ENCODE assay signal across 8 cellular contexts in genomic region chr3:141795719-141796435, GRCh38. TPM values are rescaled to one million over a fixed set of nuclear protein-coding genes. Genes with fewer than 3 reads are reported as not detected.
DNase-seq lines count a peak whose midpoint lies in the region; ATAC-seq and TF ChIP-seq lines count a peak whose summit lies in the region.
"Had no signal": no experiment of that assay in that cellular context is flagged by ENCODE, and none has a peak within 500 bp of the region (broad histone marks: within the 10 kb centered on the region; RNA-seq: fewer than 3 reads in every experiment).

No MANE protein-coding gene starts in this region.

- peaks cover 55% of the 10 kb centered on the region for H3K4me1 Mint-ChIP-seq in central memory CD8-positive, alpha-beta T cell

- H3K27me3 Mint-ChIP-seq in central memory CD8-positive, alpha-beta T cell: no peaks in the 10 kb centered on the region

- H3K36me3 Mint-ChIP-seq in central memory CD8-positive, alpha-beta T cell (ENCODE audit: insufficient read depth): peaks cover 11% of the 10 kb centered on the region

- H3K4me3 ChIP-seq in SJCRH30 (peak overlapping the region; percentile 60), psoas muscle (no peak overlapping the region)

- H3K4me1 ChIP-seq in SJCRH30 (peaks cover 14% of the 10 kb centered on the region; the same call in 1 of the 2 replicates), psoas muscle (peaks cover 11% of the 10 kb centered on the region)

- H3K9me3 Mint-ChIP-seq in central memory CD8-positive, alpha-beta T cell: no peaks in the 10 kb centered on the region

- H3K36me3 ChIP-seq in SJCRH30 (no peaks in the 10 kb centered on the region), psoas muscle (ENCODE audit: insufficient read depth in 1 of 2, low read depth in 1 of 2) (no peaks in the 10 kb centered on the region)

- intact Hi-C loops in psoas muscle (cut with DNase I): loop anchor here in 1 of 2 donors (2.0 kb wide), 1 partner anchor 57 kb away; the partner anchor contains the start of gene RNF7

- no peaks in the 10 kb centered on the region for H3K9me3 ChIP-seq in SJCRH30 (replicated peaks)
- H3K9me3 ChIP-seq in psoas muscle: no peaks in the 10 kb centered on the region

- TF ChIP-seq CTCF in psoas muscle (IDR thresholded peaks at IDR 0.05): no peak

- H3K27ac Mint-ChIP-seq in central memory CD8-positive, alpha-beta T cell (ENCODE audit: low read depth): peak overlapping the region; percentile 81

- H3K27ac ChIP-seq in SJCRH30: no peak overlapping the region; the same call in 1 of the 2 replicates
- H3K27ac ChIP-seq in psoas muscle: no peak overlapping the region

- DNase-seq in SJCRH30: peak; percentile 36 to 54
- no peak for DNase-seq in central memory CD8-positive, alpha-beta T cell (ENCODE audit: low spot score in 2 of 2)
- DNase-seq in psoas muscle: peak; percentile 70 to 85
- no peak for DNase-seq in NCI-H1436 (lab: John Stamatoyannopoulos, UW)
- no peak for DNase-seq in effector CD8-positive, alpha-beta T cell (lab: John Stamatoyannopoulos, UW)

- peak; percentile 1 for ATAC-seq in HG02571 (IDR thresholded peaks at IDR 0.05; ENCODE audit: unreplicated experiment)
- peak; percentile 54 for ATAC-seq in central memory CD8-positive, alpha-beta T cell (replicated peaks; ENCODE audit: extremely low read depth, poor library complexity, severe bottlenecking)
- peak in 3 of 4 donors; percentile 26 to 74 (median 50) for ATAC-seq in psoas muscle
- no peak for ATAC-seq in GM21825 (IDR thresholded peaks at IDR 0.05; ENCODE audit: unreplicated experiment)

- H3K27me3 ChIP-seq in SJCRH30 (no peaks in the 10 kb centered on the region), psoas muscle (ENCODE audit: insufficient read depth in 3 of 3, low read length in 2 of 3) (no peaks in the 10 kb centered on the region)

- H3K4me3 Mint-ChIP-seq in central memory CD8-positive, alpha-beta T cell: peak overlapping the region; percentile 84

- 67 to 77% (median 68%) methylated on average over 9 of the region's 9 CpGs for WGBS in psoas muscle, 3 donors

RNA-seq across cellular contexts. Expression of gene GRK7, which starts 32.7 kb away (rescaled TPM):
- 0.20 and 0.30 TPM in 2 replicates for total RNA-seq in SJCRH30 (2014; rRNA removed; shearing (Covaris generic))
- under 1 TPM in 1 of 4 donors, not detected in 3; 0.16 TPM for total RNA-seq in psoas muscle
- polyA plus RNA-seq in psoas muscle: under 1 TPM; 0.04 to 0.64 (median 0.07) TPM
- total RNA-seq: kidney epithelial cell had no signal

RNA-seq across cellular contexts. Expression of gene RNF7, which starts 57.8 kb away (rescaled TPM):
- total RNA-seq in SJCRH30 (2014; rRNA removed; shearing (Covaris generic)): 46.6 and 46.9 TPM in 2 replicates
- 100 to 1,000 TPM in 3 of 4 donors, 10 to 100 TPM in 1; 95.1 to 123 (median 110) TPM for total RNA-seq in psoas muscle
- polyA plus RNA-seq in psoas muscle: 100 to 1,000 TPM in 2 of 3 donors, 10 to 100 TPM in 1; 87.1 to 191 (median 114) TPM

Comparison
In these comparisons a context has a peak if more than half of its experiments do, and no peak if none do; other contexts are left out.
1. DNase-seq: peak in SJCRH30 (2 of 2) and psoas muscle (2 of 2); none in central memory CD8-positive, alpha-beta T cell (0 of 2), NCI-H1436 (single experiment) and effector CD8-positive, alpha-beta T cell (single experiment).